In genomic region chr7:102182016-102182415, GRCh38 we compare ENCODE assay signal across 16 cellular contexts.
A peak's percentile ranks its signal among the peaks of the same experiment; 100 is the strongest.
DNase-seq lines count a peak whose midpoint lies in the region; ATAC-seq and TF ChIP-seq lines count a peak whose summit lies in the region.
"Had no signal": no experiment of that assay in that cellular context is flagged by ENCODE, and none has a peak within 500 bp of the region (broad histone marks: within the 10 kb centered on the region; RNA-seq: fewer than 3 reads in every experiment).

No MANE protein-coding gene starts in this region.

- TF ChIP-seq CTCF in heart left ventricle (IDR thresholded peaks at IDR 0.05) (no peak), right atrium auricular region (IDR thresholded peaks at IDR 0.05) (no peak), psoas muscle (IDR thresholded peaks at IDR 0.05) (no peak), BE2C (IDR thresholded peaks at IDR 0.05; ENCODE audit: low read depth, low read length) (no peak)

- H3K4me1 ChIP-seq in heart left ventricle (peaks cover 0 to 5% (median 0%) of the 10 kb centered on the region in 12 donors), right atrium auricular region (no peaks in the 10 kb centered on the region), psoas muscle (peaks cover 9% of the 10 kb centered on the region), BE2C (no peaks in the 10 kb centered on the region)
- H3K4me1 ChIP-seq: A549, BLaER1 had no signal

- 58 to 91% (median 69%) methylated on average over 3 of the region's 3 CpGs for WGBS in heart left ventricle, 4 donors
- WGBS in psoas muscle, 3 donors: 20 to 33% (median 21%) methylated on average over 3 of the region's 3 CpGs

- H3K27ac ChIP-seq in heart left ventricle (no peak overlapping the region), right atrium auricular region (no peak overlapping the region), psoas muscle (peak overlapping the region; percentile 61)
- H3K27ac ChIP-seq: 22Rv1, A549, BLaER1 had no signal

- H3K4me3 ChIP-seq in heart left ventricle: no peak overlapping the region
- H3K4me3 ChIP-seq in right atrium auricular region: no peak overlapping the region
- H3K4me3 ChIP-seq in psoas muscle: no peak overlapping the region
- H3K4me3 ChIP-seq in BE2C (ENCODE audit: low read depth, low read length): no peak overlapping the region
- H3K4me3 ChIP-seq: A549, BLaER1, GM12878 had no signal

- TF ChIP-seq POLR2A in heart left ventricle (IDR thresholded peaks at IDR 0.05): no peak

- H3K27me3 ChIP-seq in heart left ventricle (no peaks in the 10 kb centered on the region), right atrium auricular region (no peaks in the 10 kb centered on the region), psoas muscle (ENCODE audit: insufficient read depth in 3 of 3, low read length in 2 of 3) (no peaks in the 10 kb centered on the region), BE2C (no peaks in the 10 kb centered on the region)
- H3K27me3 ChIP-seq: BLaER1 had no signal

- intact Hi-C loops in heart left ventricle (cut with DNase I): no loop called here
- intact Hi-C loops in psoas muscle (cut with DNase I): no loop called here

- peak in 3 of 4 donors; percentile 33 to 59 (median 58) for ATAC-seq in heart left ventricle
- peak; percentile 76 to 92 (median 88) for ATAC-seq in psoas muscle
- ATAC-seq in GM19023 (IDR thresholded peaks at IDR 0.05; ENCODE audit: unreplicated experiment): no peak
- ATAC-seq: A549, GM12878 had no signal

- H3K36me3 ChIP-seq in heart left ventricle (peaks cover 0 to 83% (median 60%) of the 10 kb centered on the region in 9 donors), right atrium auricular region (peaks cover 40% of the 10 kb centered on the region), psoas muscle (ENCODE audit: insufficient read depth in 1 of 2, low read depth in 1 of 2) (peaks cover 0 to 48% of the 10 kb centered on the region in 2 donors), BE2C (peaks cover 15% of the 10 kb centered on the region)

- DNase-seq in NCI-H2171 treated with DMSO at 0.1 percent for 48 hours (lab: John Stamatoyannopoulos, UW) (peak; percentile 39), NCI-H2171 (lab: John Stamatoyannopoulos, UW) (no peak), heart left ventricle (no peak), right atrium auricular region (ENCODE audit: low spot score) (no peak), psoas muscle (no peak), BE2C (no peak)
- DNase-seq: AML-193; CD4-positive, alpha-beta memory T cell; DMS79 treated with DMSO at 0.1 percent for 48 hours; H9; IMR-90 had no signal

- H3K9me3 ChIP-seq in heart left ventricle: no peaks in the 10 kb centered on the region
- H3K9me3 ChIP-seq in right atrium auricular region: no peaks in the 10 kb centered on the region
- H3K9me3 ChIP-seq in psoas muscle: no peaks in the 10 kb centered on the region
- H3K9me3 ChIP-seq in BE2C: no peaks in the 10 kb centered on the region
- H3K9me3 ChIP-seq: A549, BLaER1 had no signal
